ENCODE assay signal across 10 cellular contexts in the genomic region with DNA sequence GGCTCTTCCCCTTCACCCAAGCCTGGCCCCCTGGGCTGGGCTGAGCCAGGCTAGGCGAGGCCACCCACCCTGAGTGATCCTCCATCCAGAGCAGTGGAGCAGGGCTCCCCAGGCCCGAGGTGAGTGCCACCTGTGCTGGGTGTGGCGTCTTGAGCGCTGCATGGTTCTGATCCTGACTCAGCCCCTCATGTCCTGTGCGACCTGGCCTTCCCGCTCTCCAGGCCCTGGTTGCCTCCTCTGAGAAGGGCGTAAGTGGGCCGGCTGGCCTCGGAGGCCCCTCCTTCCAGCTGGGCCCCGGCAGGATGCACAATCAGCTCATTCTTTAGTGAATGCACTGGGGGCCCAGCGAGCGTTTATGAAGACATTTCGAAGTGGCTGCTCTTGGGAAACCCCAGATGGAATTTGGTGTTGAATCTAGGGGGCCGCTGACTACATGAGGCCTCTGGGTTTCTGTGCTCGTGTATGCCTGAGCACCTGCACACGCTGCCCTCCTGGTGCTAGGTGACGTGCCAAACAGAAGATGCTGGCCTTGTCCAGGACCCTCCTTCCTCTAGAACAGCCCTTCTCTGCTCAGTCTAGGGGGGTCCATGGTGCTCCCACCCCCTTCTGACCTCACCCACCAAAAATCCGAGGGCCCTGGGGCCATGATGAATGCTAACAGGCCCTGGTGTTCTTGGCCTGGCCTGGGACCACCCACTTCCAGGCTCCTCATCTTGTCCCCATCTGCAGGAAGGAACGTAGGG. TPM values are rescaled to one million over a fixed set of nuclear protein-coding genes. Genes with fewer than 3 reads are reported as not detected.
DNase-seq lines count a peak whose midpoint lies in the region; ATAC-seq and TF ChIP-seq lines count a peak whose summit lies in the region.
"Had no signal": no experiment of that assay in that cellular context is flagged by ENCODE, and none has a peak within 500 bp of the region (broad histone marks: within the 10 kb centered on the region; RNA-seq: fewer than 3 reads in every experiment).

No MANE protein-coding gene starts in this region.

- peaks cover 30% of the 10 kb centered on the region for H3K4me1 ChIP-seq in neural progenitor cell

- DNase-seq in BJ (ENCODE audit: low read depth) (no peak), RPMI7951 (ENCODE audit: low read depth) (peak; percentile 60), fibroblast of the aortic adventitia (ENCODE audit: low read depth) (peak; percentile 73), neural progenitor cell (ENCODE audit: low spot score) (peak; percentile 50), DMS79 treated with DMSO at 0.1 percent for 48 hours (lab: John Stamatoyannopoulos, UW) (no peak)
- no peak for DNase-seq in stimulated activated naive CD4-positive, alpha-beta T cell (lab: John Stamatoyannopoulos, UW)
- no peak for DNase-seq in T-helper 2 cell treated with Interferon-gamma antibody and Interleukin-4, amounts not matched to agents 5 μg/mL and 100 μg/mL, for 36 hours (ENCODE audit: low spot score)

- H3K27me3 ChIP-seq in BJ (ENCODE audit: control insufficient read depth, insufficient read depth, low read length) (no peaks in the 10 kb centered on the region), neural progenitor cell (peaks cover 23% of the 10 kb centered on the region)

- H3K9me3 Mint-ChIP-seq in neural progenitor cell, result no peaks in the 10 kb centered on the region
- H3K9me3 Mint-ChIP-seq in T-helper 2 cell treated with Interferon-gamma antibody and Interleukin-4, amounts not matched to agents 5 μg/mL and 100 μg/mL, for 36 hours, result no peaks in the 10 kb centered on the region
- H3K9me3 Mint-ChIP-seq: stimulated activated naive B cell treated with anti-CD40 and anti-IgM and Interleukin-4, amounts not matched to agents 10 μg/mL and 1 μg/mL and 100 μg/mL, for 72 hours had no signal

- peaks cover 12% of the 10 kb centered on the region for H3F3A ChIP-seq in neural progenitor cell (ENCODE audit: low read depth)

- no peak for ATAC-seq in GM18519 (IDR thresholded peaks at IDR 0.05; ENCODE audit: low FRiP score, unreplicated experiment)

- no peaks in the 10 kb centered on the region for H3K36me3 Mint-ChIP-seq in neural progenitor cell
- no peaks in the 10 kb centered on the region for H3K36me3 Mint-ChIP-seq in T-helper 2 cell treated with Interferon-gamma antibody and Interleukin-4, amounts not matched to agents 5 μg/mL and 100 μg/mL, for 36 hours (ENCODE audit: low read depth)
- H3K36me3 Mint-ChIP-seq: stimulated activated naive B cell treated with anti-CD40 and anti-IgM and Interleukin-4, amounts not matched to agents 10 μg/mL and 1 μg/mL and 100 μg/mL, for 72 hours had no signal

- no peak overlapping the region for H3K27ac Mint-ChIP-seq in neural progenitor cell
- no peak overlapping the region for H3K27ac Mint-ChIP-seq in T-helper 2 cell treated with Interferon-gamma antibody and Interleukin-4, amounts not matched to agents 5 μg/mL and 100 μg/mL, for 36 hours
- H3K27ac Mint-ChIP-seq: stimulated activated naive B cell treated with anti-CD40 and anti-IgM and Interleukin-4, amounts not matched to agents 10 μg/mL and 1 μg/mL and 100 μg/mL, for 72 hours had no signal

- H3K79me2 ChIP-seq in neural progenitor cell (ENCODE audit: low read depth), result no peaks in the 10 kb centered on the region

- H3K4me1 Mint-ChIP-seq in neural progenitor cell, result peaks cover 50% of the 10 kb centered on the region
- peaks cover 13% of the 10 kb centered on the region for H3K4me1 Mint-ChIP-seq in T-helper 2 cell treated with Interferon-gamma antibody and Interleukin-4, amounts not matched to agents 5 μg/mL and 100 μg/mL, for 36 hours (ENCODE audit: low read depth)

- peak overlapping the region; percentile 21 for H3K4me3 Mint-ChIP-seq in neural progenitor cell
- H3K4me3 Mint-ChIP-seq in T-helper 2 cell treated with Interferon-gamma antibody and Interleukin-4, amounts not matched to agents 5 μg/mL and 100 μg/mL, for 36 hours, result no peak overlapping the region
- H3K4me3 Mint-ChIP-seq: stimulated activated naive B cell treated with anti-CD40 and anti-IgM and Interleukin-4, amounts not matched to agents 10 μg/mL and 1 μg/mL and 100 μg/mL, for 72 hours had no signal

- no peak overlapping the region for H3K27ac ChIP-seq in neural progenitor cell

- no peaks in the 10 kb centered on the region for H3K9me3 ChIP-seq in neural progenitor cell (ENCODE audit: low read depth)

- H2AFZ ChIP-seq in neural progenitor cell (replicated peaks), result peak overlapping the region; percentile 4

- CTCF ChIA-PET in BJ (lab: Yijun Ruan, JAX), result interaction anchor here (0.6 to 18.7 kb wide), 18 partner anchors 11 to 126 kb away, joined by 3 to 515 read pairs (median 8); a partner anchor contains a TSS

- peaks cover 11% of the 10 kb centered on the region for H3K27me3 Mint-ChIP-seq in neural progenitor cell (ENCODE audit: insufficient read depth, low read depth)
- peaks cover 3% of the 10 kb centered on the region for H3K27me3 Mint-ChIP-seq in T-helper 2 cell treated with Interferon-gamma antibody and Interleukin-4, amounts not matched to agents 5 μg/mL and 100 μg/mL, for 36 hours (ENCODE audit: low read depth)

- H3K4me2 ChIP-seq in neural progenitor cell, result peak overlapping the region; percentile 4

- peak overlapping the region; percentile 41 for H3K4me3 ChIP-seq in BJ (ENCODE audit: low read depth, low read length)
- peak overlapping the region; percentile 44 for H3K4me3 ChIP-seq in fibroblast of the aortic adventitia (ENCODE audit: low read depth, low read length)
- no peak overlapping the region for H3K4me3 ChIP-seq in neural progenitor cell

- H4K20me1 ChIP-seq in neural progenitor cell (ENCODE audit: low read depth), result no peaks in the 10 kb centered on the region

- POLR2A ChIA-PET in BJ (lab: Charles Lee), result interaction anchor here (0.6 to 11.4 kb wide), 10 partner anchors 19 to 97 kb away, joined by 4 to 286 read pairs (median 12); a partner anchor contains a TSS

- H3K9ac ChIP-seq in neural progenitor cell, result no peak overlapping the region

- no peak for TF ChIP-seq CTCF in BJ (IDR thresholded peaks at IDR 0.05; ENCODE audit: insufficient read depth, low read depth, low read length)
- no peak for TF ChIP-seq CTCF in fibroblast of the aortic adventitia (IDR thresholded peaks at IDR 0.05; ENCODE audit: insufficient read depth, low read length)
- no peak for TF ChIP-seq CTCF in neural progenitor cell (IDR thresholded peaks at IDR 0.05)

- H3K36me3 ChIP-seq in BJ (ENCODE audit: control insufficient read depth, insufficient read depth, low read length) (no peaks in the 10 kb centered on the region), neural progenitor cell (no peaks in the 10 kb centered on the region)

RNA-seq across cellular contexts. Expression of a gene that starts 3.7 kb away (rescaled TPM):
- polyA plus RNA-seq in BJ (2011; rRNA removed), result 0.58 and 0.67 TPM in 2 replicates
- 0.10 and 0.33 TPM in 2 replicates for polyA minus RNA-seq in BJ (2011; rRNA and poly(A)+ RNA removed)
- total RNA-seq in RPMI7951 (2014; rRNA removed; shearing (Covaris generic)), result 0.29 TPM in 1 of 2 replicates, not detected in the other
- total RNA-seq in fibroblast of the aortic adventitia (ENCODE audit: low replicate concordance), result 0.09 TPM in 1 of 2 replicates, not detected in the other
- 1.8 and 4.4 TPM in 2 replicates for total RNA-seq in neural progenitor cell (ENCODE audit: low replicate concordance)
- total RNA-seq: myocyte had no signal

Comparison
In these comparisons a context has a peak if more than half of its experiments do, and no peak if none do; other contexts are left out.
1. DNase-seq: peak in RPMI7951 (single experiment), fibroblast of the aortic adventitia (single experiment) and neural progenitor cell (single experiment); none in BJ (single experiment), DMS79 treated with DMSO at 0.1 percent for 48 hours (single experiment), stimulated activated naive CD4-positive, alpha-beta T cell (0 of 6) and T-helper 2 cell treated with Interferon-gamma antibody and Interleukin-4, amounts not matched to agents 5 μg/mL and 100 μg/mL, for 36 hours (single experiment).